In the genomic region with DNA sequence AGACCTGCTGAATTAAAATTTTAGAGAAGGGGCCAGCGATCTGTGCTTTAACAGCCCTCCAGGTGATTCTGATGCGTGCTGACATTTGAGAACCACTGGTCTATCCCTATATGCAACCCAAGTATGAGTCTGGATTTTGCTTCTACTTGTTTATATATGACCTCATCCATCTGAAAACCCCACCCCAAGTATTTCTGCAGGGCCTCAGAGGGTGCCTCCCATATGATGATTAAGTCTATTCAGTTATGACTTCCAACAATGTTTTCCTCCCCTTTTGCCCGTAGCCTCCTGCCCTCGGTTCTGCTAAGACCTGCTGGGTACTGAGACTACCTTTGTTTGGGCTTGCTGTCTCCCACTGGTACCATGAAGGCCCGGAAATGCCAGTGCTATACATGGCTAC, we compare ENCODE assay signal across 26 cellular contexts.
DNase-seq lines count a peak whose midpoint lies in the region; ATAC-seq, FAIRE-seq and TF ChIP-seq lines count a peak whose summit lies in the region.
"Had no signal": no experiment of that assay in that cellular context is flagged by ENCODE, and none has a peak within 500 bp of the region (broad histone marks: within the 10 kb centered on the region; RNA-seq: fewer than 3 reads in every experiment).

No MANE protein-coding gene starts in this region.

- H3K4me3 ChIP-seq in mammary epithelial cell (replicated peaks in 1 of 3; ENCODE audit: insufficient read depth in 1 of 3, low read depth in 2 of 3, low read length in 3 of 3): no peak overlapping the region
- H3K4me3 ChIP-seq in bronchial epithelial cell (ENCODE audit: low read depth, low read length): no peak overlapping the region
- H3K4me3 ChIP-seq in keratinocyte (ENCODE audit: control insufficient read depth in 2 of 3, extremely low read depth in 1 of 3, insufficient read depth in 2 of 3, low read depth in 1 of 3, low read length in 3 of 3): no peak overlapping the region
- H3K4me3 ChIP-seq in kidney (ENCODE audit: low read length in 2 of 2): no peak overlapping the region
- H3K4me3 ChIP-seq: A549, BLaER1, GM12878 had no signal

- H3K27ac ChIP-seq in mammary epithelial cell (ENCODE audit: insufficient read depth, low read depth, low read length) (no peak overlapping the region), keratinocyte (ENCODE audit: control insufficient read depth, insufficient read depth, low read length) (no peak overlapping the region), kidney (ENCODE audit: low read depth in 2 of 2, low read length in 2 of 2) (no peak overlapping the region)
- H3K27ac ChIP-seq: 22Rv1, A549, BLaER1 had no signal

- H3K4me1 ChIP-seq in mammary epithelial cell (ENCODE audit: insufficient read depth, low read length): no peaks in the 10 kb centered on the region
- H3K4me1 ChIP-seq in keratinocyte (ENCODE audit: control insufficient read depth, extremely low read depth, insufficient read depth, low read length): peaks cover 2% of the 10 kb centered on the region
- no peaks in the 10 kb centered on the region for H3K4me1 ChIP-seq in kidney (ENCODE audit: control insufficient read depth in 1 of 2, insufficient read depth in 1 of 2, low read depth in 1 of 2, low read length in 2 of 2)
- H3K4me1 ChIP-seq: A549, BE2C, BLaER1, Caco-2 had no signal

- TF ChIP-seq CTCF in mammary epithelial cell (conservative IDR thresholded peaks at IDR 0.05 in 1 of 2, IDR thresholded peaks at IDR 0.05 in 1 of 2; ENCODE audit: extremely low read depth in 1 of 2, insufficient read depth in 1 of 2, low read depth in 1 of 2, low read length in 2 of 2): no peak
- TF ChIP-seq CTCF in MCF 10A (IDR thresholded peaks at IDR 0.05; ENCODE audit: unreplicated experiment): no peak
- no peak for TF ChIP-seq CTCF in bronchial epithelial cell (IDR thresholded peaks at IDR 0.05; ENCODE audit: insufficient read depth, low read length, severe bottlenecking)
- TF ChIP-seq CTCF in keratinocyte (optimal IDR thresholded peaks at IDR 0.05 in 1 of 3, IDR thresholded peaks at IDR 0.05 in 1 of 3, conservative IDR thresholded peaks at IDR 0.05 in 1 of 3; ENCODE audit: extremely low read depth in 1 of 3, insufficient read depth in 2 of 3, low read length in 3 of 3): no peak
- TF ChIP-seq CTCF in kidney (IDR thresholded peaks at IDR 0.05; ENCODE audit: borderline replicate concordance, extremely low read depth, insufficient read depth): no peak

- H3K9ac ChIP-seq in mammary epithelial cell (ENCODE audit: insufficient read depth, low read length) (no peak overlapping the region), keratinocyte (ENCODE audit: control insufficient read depth, extremely low read depth, insufficient read depth, low read length) (no peak overlapping the region), kidney (ENCODE audit: low read length in 2 of 2) (no peak overlapping the region)
- H3K9ac ChIP-seq: BLaER1 had no signal

- no peaks in the 10 kb centered on the region for H3K27me3 Mint-ChIP-seq in MCF 10A (ENCODE audit: insufficient read depth, unreplicated experiment)
- H3K27me3 Mint-ChIP-seq: CD4-positive, alpha-beta memory T cell; CD4-positive, CD25-positive, alpha-beta regulatory T cell; CD8-positive, alpha-beta memory T cell had no signal

- no peak for FAIRE-seq in bronchial epithelial cell (lab: Jason Lieb, UNC)
- FAIRE-seq in keratinocyte (lab: Jason Lieb, UNC): peak; percentile 41
- no peak for FAIRE-seq in RCC 7860 (lab: Jason Lieb, UNC)
- no peak for FAIRE-seq in kidney (lab: Jason Lieb, UNC)
- FAIRE-seq: A549, D721Med, G401.6, GM12878, GM12892, GM18507 had no signal

- H2AFZ ChIP-seq in mammary epithelial cell (ENCODE audit: low read depth, low read length) (no peak overlapping the region), keratinocyte (ENCODE audit: control insufficient read depth, low read length) (no peak overlapping the region)

- dilution Hi-C loops in mammary epithelial cell (cut with HindIII; ENCODE audit: low sequenced_read_pairs) (no loop called here), keratinocyte (cut with MboI; ENCODE audit: extremely low pct_ligation_motif_present, low sequenced_read_pairs) (no loop called here)

- DNase-seq in mammary epithelial cell: peak; percentile 11
- DNase-seq in MCF 10A (ENCODE audit: unreplicated experiment): no peak
- DNase-seq in bronchial epithelial cell (ENCODE audit: low read depth): peak; percentile 70
- DNase-seq in keratinocyte (ENCODE audit: low read depth, low spot score): peak; percentile 21
- DNase-seq in RCC 7860 (ENCODE audit: low spot score): no peak
- DNase-seq in COLO829 (ENCODE audit: low spot score): no peak
- no peak for DNase-seq in kidney
- DNase-seq: BE2C; C1 segment of cervical spinal cord; Caco-2; Calu3; CD4-positive, alpha-beta memory T cell; CD4-positive, CD25-positive, alpha-beta regulatory T cell; CD8-positive, alpha-beta memory T cell; DMS79 treated with DMSO at 0.1 percent for 48 hours; GF-D8 had no signal

- in situ Hi-C loops in mammary epithelial cell (cut with MboI; ENCODE audit: low sequenced_read_pairs in 2 of 2): no loop called here

- no TSS peak for BruUV-seq in mammary epithelial cell (replicated peaks; lab: Mats Ljungman, UMichigan)
- no TSS peak for BruUV-seq in MCF 10A (replicated peaks; lab: Mats Ljungman, UMichigan)

- no peak overlapping the region for H3K4me2 ChIP-seq in mammary epithelial cell (ENCODE audit: insufficient read depth, low read depth, low read length)
- peak overlapping the region; percentile 11 for H3K4me2 ChIP-seq in keratinocyte (ENCODE audit: control insufficient read depth, extremely low read depth, insufficient read depth, low read depth, low read length)
- H3K4me2 ChIP-seq: A549, BLaER1 had no signal

- ATAC-seq in esophagus mucosa: peak; percentile 72
- ATAC-seq: A549, GM12878 had no signal

- H3K27ac Mint-ChIP-seq in MCF 10A (ENCODE audit: low read depth, unreplicated experiment): no peak overlapping the region
- H3K27ac Mint-ChIP-seq: CD14-positive monocyte; CD4-positive, alpha-beta memory T cell; CD4-positive, CD25-positive, alpha-beta regulatory T cell; CD8-positive, alpha-beta memory T cell had no signal

- CTCF ChIA-PET in mammary epithelial cell (lab: Charles Lee; ENCODE audit: low non-redundant PET): no interaction called here
- CTCF ChIA-PET in MCF 10A (lab: Yijun Ruan, JAX): interaction anchor here (0.7 kb wide), 1 partner anchor 72 kb away, joined by 3 read pairs; no protein-coding TSS in a partner anchor

- no peaks in the 10 kb centered on the region for H3K36me3 Mint-ChIP-seq in MCF 10A (ENCODE audit: insufficient read depth, unreplicated experiment)
- H3K36me3 Mint-ChIP-seq: CD14-positive monocyte; CD4-positive, alpha-beta memory T cell; CD4-positive, CD25-positive, alpha-beta regulatory T cell; CD8-positive, alpha-beta memory T cell had no signal

- H3K9me3 ChIP-seq in mammary epithelial cell (replicated peaks; ENCODE audit: insufficient read depth, low read length) (peaks cover 4% of the 10 kb centered on the region), keratinocyte (ENCODE audit: control insufficient read depth, low read depth, low read length) (no peaks in the 10 kb centered on the region), kidney (ENCODE audit: control insufficient read depth in 1 of 2, low read length in 2 of 2) (no peaks in the 10 kb centered on the region)
- H3K9me3 ChIP-seq: A549, BE2C, BLaER1, Caco-2 had no signal

- intact Hi-C loops in mammary epithelial cell (cut with micrococcal nuclease) (no loop called here), MCF 10A (cut with micrococcal nuclease) (loop anchor here (5.0 kb wide), 1 partner anchor 198 kb away; no protein-coding TSS in a partner anchor), kidney (cut with DNase I) (no loop called here)

- H3K27me3 ChIP-seq in mammary epithelial cell (ENCODE audit: insufficient read depth, low read length) (no peaks in the 10 kb centered on the region), bronchial epithelial cell (ENCODE audit: control insufficient read depth, insufficient read depth, low read length) (no peaks in the 10 kb centered on the region), keratinocyte (ENCODE audit: control insufficient read depth, extremely low read depth, insufficient read depth, low read length) (no peaks in the 10 kb centered on the region)
- H3K27me3 ChIP-seq: BE2C, BLaER1 had no signal

- WGBS in mammary epithelial cell (ENCODE audit: low coverage, missing lambda C conversion rate): 69% methylated on average over 4 of the region's 5 CpGs

- no peaks in the 10 kb centered on the region for H3K79me2 ChIP-seq in mammary epithelial cell (ENCODE audit: insufficient read depth, low read length)
- H3K79me2 ChIP-seq in keratinocyte (ENCODE audit: control insufficient read depth, insufficient read depth, low read length): no peaks in the 10 kb centered on the region

- no peaks in the 10 kb centered on the region for H3K9me1 ChIP-seq in keratinocyte (ENCODE audit: control insufficient read depth, extremely low read depth, insufficient read depth, low read length)

- peaks cover 9% of the 10 kb centered on the region for H3K9me3 Mint-ChIP-seq in MCF 10A (ENCODE audit: unreplicated experiment)

- POLR2A ChIA-PET in MCF 10A (lab: Yijun Ruan, JAX): interaction anchor here (0.9 kb wide), 1 partner anchor 11 kb away, joined by 3 read pairs; no protein-coding TSS in a partner anchor

- H3K4me3 Mint-ChIP-seq in MCF 10A (ENCODE audit: unreplicated experiment): no peak overlapping the region
- H3K4me3 Mint-ChIP-seq: CD4-positive, CD25-positive, alpha-beta regulatory T cell; CD8-positive, alpha-beta memory T cell had no signal

- no peaks in the 10 kb centered on the region for H4K20me1 ChIP-seq in mammary epithelial cell (ENCODE audit: insufficient read depth, low read length)
- no peaks in the 10 kb centered on the region for H4K20me1 ChIP-seq in keratinocyte (ENCODE audit: control insufficient read depth, extremely low read depth, insufficient read depth, low read length)
- H4K20me1 ChIP-seq: BLaER1 had no signal

- no peaks in the 10 kb centered on the region for H3K4me1 Mint-ChIP-seq in MCF 10A (ENCODE audit: insufficient read depth, unreplicated experiment)
- H3K4me1 Mint-ChIP-seq: CD14-positive monocyte; CD4-positive, alpha-beta memory T cell; CD4-positive, CD25-positive, alpha-beta regulatory T cell; CD8-positive, alpha-beta memory T cell had no signal

- H3K36me3 ChIP-seq in mammary epithelial cell (ENCODE audit: insufficient read depth, low read length) (no peaks in the 10 kb centered on the region), bronchial epithelial cell (ENCODE audit: control insufficient read depth, insufficient read depth, low read length) (no peaks in the 10 kb centered on the region), keratinocyte (ENCODE audit: control insufficient read depth in 2 of 2, extremely low read depth in 1 of 2, insufficient read depth in 2 of 2, low read length in 2 of 2) (no peaks in the 10 kb centered on the region), kidney (ENCODE audit: control insufficient read depth in 1 of 2, insufficient read depth in 2 of 2, low read length in 2 of 2) (no peaks in the 10 kb centered on the region)
- H3K36me3 ChIP-seq: BE2C, BLaER1 had no signal

Comparison
In these comparisons a context has a peak if more than half of its experiments do, and no peak if none do; other contexts are left out.
1. DNase-seq: peak in mammary epithelial cell (single experiment), bronchial epithelial cell (single experiment) and keratinocyte (single experiment); none in MCF 10A (single experiment), RCC 7860 (single experiment), COLO829 (single experiment) and kidney (single experiment).